ENCODE assay signal across 18 cellular contexts in the genomic region with DNA sequence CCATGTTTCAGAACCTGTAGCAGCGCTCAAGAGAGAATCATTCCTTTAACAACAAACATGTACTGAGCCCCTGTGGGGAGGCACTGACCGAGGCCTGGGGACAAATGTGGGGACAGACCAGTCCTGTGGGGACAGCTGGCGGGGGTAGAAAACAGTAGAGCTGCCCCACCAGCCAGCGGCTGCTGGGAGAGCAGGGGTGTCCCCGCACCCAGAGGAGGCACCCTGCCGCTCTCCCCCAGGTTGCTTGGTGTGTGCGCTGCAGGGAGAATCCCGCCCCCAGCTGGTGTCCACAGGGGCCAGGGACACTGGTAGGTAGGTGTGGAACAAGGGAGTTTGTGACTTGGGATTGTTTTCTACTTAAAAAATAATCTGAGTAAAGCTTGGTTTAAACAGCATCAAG.
DNase-seq lines count a peak whose midpoint lies in the region; ATAC-seq and TF ChIP-seq lines count a peak whose summit lies in the region.
"Had no signal": no experiment of that assay in that cellular context is flagged by ENCODE, and none has a peak within 500 bp of the region (broad histone marks: within the 10 kb centered on the region; RNA-seq: fewer than 3 reads in every experiment).

No MANE protein-coding gene starts in this region.

- no peaks in the 10 kb centered on the region for H3K27me3 ChIP-seq in BLaER1
- no peaks in the 10 kb centered on the region for H3K27me3 ChIP-seq in gastrocnemius medialis
- H3K27me3 ChIP-seq in thyroid gland: no peaks in the 10 kb centered on the region
- no peaks in the 10 kb centered on the region for H3K27me3 ChIP-seq in adrenal gland
- H3K27me3 ChIP-seq: left lung, Peyer's patch, stomach, upper lobe of left lung had no signal

- no peak for ATAC-seq in gastrocnemius medialis
- ATAC-seq: activated naive CD8-positive, alpha-beta T cell treated with anti-CD3 and anti-CD28 coated beads, Interleukin-2, amount 50 U/mL, for 24 hours had no signal

- no peak for TF ChIP-seq CTCF in glutamatergic neuron (IDR thresholded peaks at IDR 0.05; ENCODE audit: partially characterized antibody, unreplicated experiment)
- no peak for TF ChIP-seq CTCF in gastrocnemius medialis (IDR thresholded peaks at IDR 0.05 in 4 of 5, conservative IDR thresholded peaks at IDR 0.05 in 1 of 5)
- no peak for TF ChIP-seq CTCF in thyroid gland (IDR thresholded peaks at IDR 0.05)
- no peak for TF ChIP-seq CTCF in adrenal gland (IDR thresholded peaks at IDR 0.05)

- H3K27me3 Mint-ChIP-seq in glutamatergic neuron (ENCODE audit: unreplicated experiment): peaks cover 1% of the 10 kb centered on the region
- H3K27me3 Mint-ChIP-seq: activated naive CD8-positive, alpha-beta T cell treated with anti-CD3 and anti-CD28 coated beads, Interleukin-2, amount 50 U/mL, for 24 hours; CD4-positive, CD25-positive, alpha-beta regulatory T cell; T-helper 17 cell had no signal

- DNase-seq in SK-N-MC (ENCODE audit: low read depth, low spot score) (no peak), glutamatergic neuron (no peak), gastrocnemius medialis (no peak), GOT3 (lab: John Stamatoyannopoulos, UW) (no peak), NCI-H146 (lab: John Stamatoyannopoulos, UW) (no peak), thyroid gland (no peak), adrenal gland (no peak)
- DNase-seq: activated gamma-delta T cell, NCI-H1436 treated with DMSO at 0.1 percent for 48 hours had no signal

- H3K36me3 ChIP-seq in BLaER1 (peaks cover 15% of the 10 kb centered on the region; the same call in 1 of the 2 replicates), SK-N-MC (ENCODE audit: insufficient read depth, low read length) (no peaks in the 10 kb centered on the region), gastrocnemius medialis (no peaks in the 10 kb centered on the region), thyroid gland (no peaks in the 10 kb centered on the region), adrenal gland (replicated peaks in 1 of 2) (no peaks in the 10 kb centered on the region)
- H3K36me3 ChIP-seq: left lung, Peyer's patch had no signal

- 78 to 81% methylated on average over 8 of the region's 8 CpGs for WGBS in thyroid gland, 2 donors
- 78 to 85% (median 82%) methylated on average over 8 of the region's 8 CpGs for WGBS in adrenal gland, 4 donors

- H4K20me1 ChIP-seq in BLaER1: peaks cover 94% of the 10 kb centered on the region

- H3K4me1 Mint-ChIP-seq in glutamatergic neuron (ENCODE audit: low read depth, unreplicated experiment): peaks cover 23% of the 10 kb centered on the region

- H3K9ac ChIP-seq in BLaER1 (peak overlapping the region; percentile 16; the same call in 1 of the 2 replicates), SK-N-MC (ENCODE audit: insufficient read length) (peak overlapping the region; percentile 70)

- H3K4me1 ChIP-seq in BLaER1 (peaks cover 83% of the 10 kb centered on the region), gastrocnemius medialis (peaks cover 44 to 45% of the 10 kb centered on the region in 2 donors), thyroid gland (peaks cover 0 to 5% of the 10 kb centered on the region in 2 donors), adrenal gland (replicated peaks in 1 of 2) (peaks cover 0 to 17% of the 10 kb centered on the region in 2 donors)

- intact Hi-C loops in gastrocnemius medialis (cut with DNase I; ENCODE audit: low total_unique reads): loop anchor here (2.0 to 10.0 kb wide), 4 partner anchors 151 to 802 kb away; a partner anchor contains a TSS
- intact Hi-C loops in thyroid gland (cut with DNase I): loop anchor here (5.0 kb wide), 1 partner anchor 189 kb away; no protein-coding TSS in a partner anchor
- intact Hi-C loops in adrenal gland (cut with DNase I): no loop called here

- H3K9me3 ChIP-seq in BLaER1 (no peaks in the 10 kb centered on the region), SK-N-MC (ENCODE audit: low read depth, low read length) (no peaks in the 10 kb centered on the region), gastrocnemius medialis (no peaks in the 10 kb centered on the region), thyroid gland (no peaks in the 10 kb centered on the region), adrenal gland (replicated peaks in 1 of 3) (no peaks in the 10 kb centered on the region)
- H3K9me3 ChIP-seq: left lung, Peyer's patch, stomach, upper lobe of left lung had no signal

- peak overlapping the region; percentile 61 for H3K4me2 ChIP-seq in BLaER1

- no peak for TF ChIP-seq POLR2A in gastrocnemius medialis (IDR thresholded peaks at IDR 0.05)
- no peak for TF ChIP-seq POLR2A in thyroid gland (IDR thresholded peaks at IDR 0.05)
- no peak for TF ChIP-seq POLR2A in adrenal gland (IDR thresholded peaks at IDR 0.05)

- peak overlapping the region; percentile 23 for H3K4me3 Mint-ChIP-seq in glutamatergic neuron (ENCODE audit: unreplicated experiment)
- H3K4me3 Mint-ChIP-seq: activated naive CD8-positive, alpha-beta T cell treated with anti-CD3 and anti-CD28 coated beads, Interleukin-2, amount 50 U/mL, for 24 hours; CD4-positive, CD25-positive, alpha-beta regulatory T cell; nephron; T-helper 17 cell had no signal

- H3K27ac ChIP-seq in BLaER1 (no peak overlapping the region), SK-N-MC (peak overlapping the region; percentile 97), gastrocnemius medialis (peak overlapping the region; percentile 83 to 94 (median 90)), thyroid gland (no peak overlapping the region), adrenal gland (no peak overlapping the region)
- H3K27ac ChIP-seq: left lung, Peyer's patch, upper lobe of left lung had no signal

- in situ Hi-C loops in gastrocnemius medialis (cut with MboI; ENCODE audit: low sequenced_read_pairs in 4 of 4): loop anchor here (5.0 to 10.0 kb wide), 2 partner anchors 92 to 189 kb away; no protein-coding TSS in a partner anchor

- H3K9me3 Mint-ChIP-seq in glutamatergic neuron (ENCODE audit: unreplicated experiment): peaks cover 1% of the 10 kb centered on the region
- H3K9me3 Mint-ChIP-seq: activated naive CD8-positive, alpha-beta T cell treated with anti-CD3 and anti-CD28 coated beads, Interleukin-2, amount 50 U/mL, for 24 hours; CD4-positive, CD25-positive, alpha-beta regulatory T cell; nephron had no signal

- H3K36me3 Mint-ChIP-seq in glutamatergic neuron (ENCODE audit: unreplicated experiment): no peaks in the 10 kb centered on the region

- peak overlapping the region; percentile 11 for H3K27ac Mint-ChIP-seq in glutamatergic neuron (ENCODE audit: unreplicated experiment)
- H3K27ac Mint-ChIP-seq: activated naive CD8-positive, alpha-beta T cell treated with anti-CD3 and anti-CD28 coated beads, Interleukin-2, amount 50 U/mL, for 24 hours; nephron had no signal

- H3K4me3 ChIP-seq in BLaER1 (no peak overlapping the region), SK-N-MC (peak overlapping the region; percentile 50; the same call in 1 of the 2 replicates), gastrocnemius medialis (no peak overlapping the region), thyroid gland (replicated peaks in 1 of 3) (no peak overlapping the region), adrenal gland (no peak overlapping the region)
- H3K4me3 ChIP-seq: left lung, Peyer's patch, stomach, upper lobe of left lung had no signal

Comparison
In these comparisons a context has a peak if more than half of its experiments do, and no peak if none do; other contexts are left out.
1. H3K27ac ChIP-seq: peak in SK-N-MC (single experiment) and gastrocnemius medialis (4 of 4); none in BLaER1 (single experiment), thyroid gland (0 of 3) and adrenal gland (0 of 5).
2. intact Hi-C loops: an anchor here in gastrocnemius medialis (2.0 to 10.0 kb wide) and thyroid gland (5.0 kb wide); none called in adrenal gland.